In the genomic region with DNA sequence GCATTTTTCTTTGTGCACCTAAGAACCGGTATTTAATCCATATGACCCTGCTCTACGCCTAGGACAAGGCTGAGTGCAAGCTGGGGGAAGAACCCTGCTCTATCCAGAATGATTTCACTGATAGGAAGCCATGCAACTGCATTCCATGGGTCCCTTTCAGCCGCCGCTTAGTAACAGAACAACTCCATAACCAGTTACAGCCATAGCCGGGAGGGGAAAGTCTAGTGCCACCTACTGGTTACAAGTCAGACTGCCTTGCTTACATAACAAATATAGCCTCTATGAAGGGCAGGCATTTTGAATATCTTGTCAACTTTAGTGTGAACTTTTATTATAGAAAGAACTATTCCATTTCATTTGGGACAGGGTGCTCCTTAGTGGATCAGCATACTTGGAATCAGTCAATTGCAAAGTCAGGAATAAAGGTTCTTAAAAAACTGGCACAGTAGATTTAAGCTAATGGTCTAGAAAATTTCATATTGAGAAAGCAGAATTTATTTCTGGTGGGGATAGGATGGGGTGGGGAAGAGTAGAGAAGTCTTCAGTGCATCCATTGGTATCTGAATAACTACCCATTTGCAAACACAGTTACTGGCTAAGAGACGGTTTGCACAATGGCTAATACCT, we compare ENCODE assay signal across 7 cellular contexts.
A peak's percentile ranks its signal among the peaks of the same experiment; 100 is the strongest.
DNase-seq lines count a peak whose midpoint lies in the region; ATAC-seq and TF ChIP-seq lines count a peak whose summit lies in the region.

No MANE protein-coding gene starts in this region.

- H3K4me3 ChIP-seq in SJSA1 (no peak overlapping the region), astrocyte of the spinal cord (ENCODE audit: low read depth, low read length) (no peak overlapping the region)

- H3K27ac Mint-ChIP-seq in immature natural killer cell = no peak overlapping the region

- TF ChIP-seq CTCF in astrocyte of the spinal cord (IDR thresholded peaks at IDR 0.05; ENCODE audit: low read depth, low read length) = peak; percentile 71

- H3K4me3 Mint-ChIP-seq in immature natural killer cell = no peak overlapping the region

- no peaks in the 10 kb centered on the region for H3K9me3 ChIP-seq in SJSA1 (replicated peaks)

- no peaks in the 10 kb centered on the region for H3K27me3 ChIP-seq in SJSA1 (replicated peaks)

- no peaks in the 10 kb centered on the region for H3K4me1 ChIP-seq in SJSA1 (replicated peaks)

- peaks cover 0 to 2% (median 2%) of the 10 kb centered on the region in 3 donors for H3K27me3 Mint-ChIP-seq in immature natural killer cell (ENCODE audit: low read depth in 3 of 3)

- peak; percentile 38 for DNase-seq in GDM1 (lab: John Stamatoyannopoulos, UW)
- peak; percentile 28 to 57 for DNase-seq in SJSA1 (ENCODE audit: low read depth in 1 of 2, low spot score in 2 of 2)
- DNase-seq in astrocyte of the spinal cord (ENCODE audit: low read depth, low spot score) = peak; percentile 32
- peak in 2 of 3 donors; percentile 5 to 8 for DNase-seq in immature natural killer cell
- DNase-seq in stimulated activated CD4-positive, alpha-beta T cell treated with anti-CD3 and anti-CD28 coated beads, Interleukin-1b, Interleukin-23, amount 100 ng/mL, for 4 hours (ENCODE audit: low read depth in 2 of 2) = peak; percentile 1 to 15

- in situ Hi-C loops in astrocyte of the spinal cord (cut with HindIII; ENCODE audit: low sequenced_read_pairs) = no loop called here

- no peaks in the 10 kb centered on the region for H3K9me3 Mint-ChIP-seq in immature natural killer cell

- peak; percentile 87 for ATAC-seq in GM19467 (IDR thresholded peaks at IDR 0.05; ENCODE audit: unreplicated experiment)
- ATAC-seq in HG03460 (IDR thresholded peaks at IDR 0.05; ENCODE audit: unreplicated experiment) = peak; percentile 89

- H3K36me3 ChIP-seq in SJSA1 = no peaks in the 10 kb centered on the region

- no peaks in the 10 kb centered on the region for H3K4me1 Mint-ChIP-seq in immature natural killer cell

- no peak overlapping the region for H3K27ac ChIP-seq in SJSA1

- H3K36me3 Mint-ChIP-seq in immature natural killer cell = no peaks in the 10 kb centered on the region
